19 cellular contexts compared by ENCODE assay signal in genomic region chr2:11524470-11524869, GRCh38. TPM values are rescaled to one million over a fixed set of nuclear protein-coding genes. Genes with fewer than 3 reads are reported as not detected.
"Had no signal": no experiment of that assay in that cellular context is flagged by ENCODE, and none has a peak within 500 bp of the region (broad histone marks: within the 10 kb centered on the region; RNA-seq: fewer than 3 reads in every experiment).

No MANE protein-coding gene starts in this region.

- H3K36me3 ChIP-seq: left ventricle myocardium inferior, lower lobe of right lung, sigmoid colon, tibial artery, upper lobe of left lung had no signal

- ATAC-seq: effector memory CD8-positive, alpha-beta T cell; foreskin keratinocyte; left cardiac atrium; lower lobe of right lung; natural killer cell treated with Interleukin-12 subunit alpha and Interleukin-12 subunit beta and Interleukin-15 and Interleukin-18, amount 100 ng/mL, for 72 hours had no signal

- H3K4me1 ChIP-seq: foreskin keratinocyte, left ventricle myocardium inferior, lower lobe of right lung, sigmoid colon, tibial artery, upper lobe of left lung had no signal

- H3K27me3 ChIP-seq: hepatocyte, upper lobe of left lung had no signal

- H3K9me3 ChIP-seq: psoas muscle, sigmoid colon had no signal

- H3K27ac ChIP-seq: foreskin keratinocyte, hepatocyte, left ventricle myocardium inferior, lower lobe of right lung, psoas muscle, tibial artery, upper lobe of left lung had no signal

- H3K4me3 ChIP-seq: hepatocyte, left ventricle myocardium inferior, lower lobe of right lung, psoas muscle, sigmoid colon, skin epidermis, tibial artery, upper lobe of left lung had no signal

- DNase-seq: effector memory CD8-positive, alpha-beta T cell; foreskin keratinocyte; head of caudate nucleus; kidney; left cardiac atrium; left ventricle myocardium inferior; lower lobe of right lung; midbrain; psoas muscle; retina; sigmoid colon; stimulated activated CD4-positive, alpha-beta T cell treated with anti-CD3 and anti-CD28 coated beads, Interleukin-2, amount 100 ng/mL, for 24 hours; stimulated activated CD4-positive, alpha-beta T cell treated with anti-CD3 and anti-CD28 coated beads, Interleukin-4, amount 100 ng/mL, for 4 hours; stimulated activated naive CD4-positive, alpha-beta T cell treated with Interleukin-2 at 50 U/mL for 16 hours; tibial artery; upper lobe of left lung had no signal

RNA-seq across cellular contexts. Expression of gene GREB1, which starts 9.4 kb away (rescaled TPM):
- polyA plus RNA-seq: foreskin keratinocyte had no signal
